ENCODE assay signal across 10 cellular contexts in the genomic region with DNA sequence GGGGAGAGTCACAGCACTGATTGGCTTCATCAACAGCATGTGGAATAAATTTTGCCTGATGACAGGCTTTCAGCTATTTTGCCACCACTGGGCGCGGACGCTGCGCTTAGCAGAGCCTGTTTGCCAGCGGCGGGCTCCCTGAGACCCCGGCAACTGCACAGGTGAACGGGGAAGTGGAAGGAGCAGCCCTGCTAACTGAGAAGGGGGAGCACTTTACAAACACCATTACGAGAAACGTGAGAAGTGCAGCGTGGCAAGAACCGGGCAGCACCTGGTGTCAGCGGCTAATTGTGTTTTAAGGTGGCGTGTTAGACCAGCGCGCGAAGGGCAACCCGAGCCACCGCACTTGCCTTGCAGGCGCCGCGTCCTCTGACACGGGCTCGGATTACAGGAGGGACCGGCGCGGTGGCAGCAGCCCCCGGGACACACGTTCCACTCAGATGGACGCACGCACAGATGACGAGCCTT.
A peak's percentile ranks its signal among the peaks of the same experiment; 100 is the strongest.
DNase-seq lines count a peak whose midpoint lies in the region; ATAC-seq and TF ChIP-seq lines count a peak whose summit lies in the region.
"Had no signal": no experiment of that assay in that cellular context is flagged by ENCODE, and none has a peak within 500 bp of the region (broad histone marks: within the 10 kb centered on the region; RNA-seq: fewer than 3 reads in every experiment).

No MANE protein-coding gene starts in this region.

- no peaks in the 10 kb centered on the region for H3K27me3 ChIP-seq in MM.1S (replicated peaks; ENCODE audit: insufficient read depth, low read length)

- TF ChIP-seq CTCF in MM.1S (IDR thresholded peaks at IDR 0.05; ENCODE audit: low read length) (no peak), progenitor cell of endocrine pancreas (IDR thresholded peaks at IDR 0.05; ENCODE audit: unreplicated experiment) (no peak)

- H3K27me3 Mint-ChIP-seq in progenitor cell of endocrine pancreas: peaks cover 63% of the 10 kb centered on the region
- peaks cover 30% of the 10 kb centered on the region for H3K27me3 Mint-ChIP-seq in activated naive CD4-positive, alpha-beta T cell treated with anti-CD3 and anti-CD28 coated beads for 36 hours (ENCODE audit: low read depth)
- peaks cover 17% of the 10 kb centered on the region for H3K27me3 Mint-ChIP-seq in T-helper 2 cell treated with Interferon-gamma antibody and Interleukin-4, amounts not matched to agents 5 μg/mL and 100 μg/mL, for 36 hours (ENCODE audit: low read depth)

- no peak overlapping the region for H3K27ac Mint-ChIP-seq in progenitor cell of endocrine pancreas
- no peak overlapping the region for H3K27ac Mint-ChIP-seq in activated naive CD4-positive, alpha-beta T cell treated with anti-CD3 and anti-CD28 coated beads for 36 hours
- no peak overlapping the region for H3K27ac Mint-ChIP-seq in T-helper 2 cell treated with Interferon-gamma antibody and Interleukin-4, amounts not matched to agents 5 μg/mL and 100 μg/mL, for 36 hours
- H3K27ac Mint-ChIP-seq: stimulated activated naive B cell treated with anti-CD40 and anti-IgM and Interleukin-4, amounts not matched to agents 10 μg/mL and 1 μg/mL and 100 μg/mL, for 72 hours had no signal

- no peaks in the 10 kb centered on the region for H3K9me3 ChIP-seq in MM.1S (replicated peaks; ENCODE audit: insufficient read depth, low read length)

- H3K4me1 Mint-ChIP-seq in progenitor cell of endocrine pancreas (ENCODE audit: low read depth): peaks cover 6% of the 10 kb centered on the region
- H3K4me1 Mint-ChIP-seq in activated naive CD4-positive, alpha-beta T cell treated with anti-CD3 and anti-CD28 coated beads for 36 hours (ENCODE audit: low read depth): no peaks in the 10 kb centered on the region
- no peaks in the 10 kb centered on the region for H3K4me1 Mint-ChIP-seq in T-helper 2 cell treated with Interferon-gamma antibody and Interleukin-4, amounts not matched to agents 5 μg/mL and 100 μg/mL, for 36 hours (ENCODE audit: low read depth)
- H3K4me1 Mint-ChIP-seq: stimulated activated naive B cell treated with anti-CD40 and anti-IgM and Interleukin-4, amounts not matched to agents 10 μg/mL and 1 μg/mL and 100 μg/mL, for 72 hours had no signal

- no peaks in the 10 kb centered on the region for H3K4me1 ChIP-seq in MM.1S (ENCODE audit: low read length)

- H3K36me3 Mint-ChIP-seq in progenitor cell of endocrine pancreas (ENCODE audit: insufficient read depth): no peaks in the 10 kb centered on the region
- peaks cover 2% of the 10 kb centered on the region for H3K36me3 Mint-ChIP-seq in activated naive CD4-positive, alpha-beta T cell treated with anti-CD3 and anti-CD28 coated beads for 36 hours (ENCODE audit: low read depth)
- no peaks in the 10 kb centered on the region for H3K36me3 Mint-ChIP-seq in T-helper 2 cell treated with Interferon-gamma antibody and Interleukin-4, amounts not matched to agents 5 μg/mL and 100 μg/mL, for 36 hours (ENCODE audit: low read depth)
- H3K36me3 Mint-ChIP-seq: stimulated activated naive B cell treated with anti-CD40 and anti-IgM and Interleukin-4, amounts not matched to agents 10 μg/mL and 1 μg/mL and 100 μg/mL, for 72 hours had no signal

- H3K9ac ChIP-seq in MM.1S (ENCODE audit: low read length): no peak overlapping the region

- H2AFZ ChIP-seq in MM.1S (ENCODE audit: low read length): peak overlapping the region; percentile 21

- H3K4me3 ChIP-seq in MM.1S (ENCODE audit: low read length): no peak overlapping the region

- H4K20me1 ChIP-seq in MM.1S (ENCODE audit: insufficient read depth, low read length): no peaks in the 10 kb centered on the region

- peak overlapping the region; percentile 62 for H3K4me3 Mint-ChIP-seq in progenitor cell of endocrine pancreas (ENCODE audit: low read depth)
- no peak overlapping the region for H3K4me3 Mint-ChIP-seq in activated naive CD4-positive, alpha-beta T cell treated with anti-CD3 and anti-CD28 coated beads for 36 hours
- no peak overlapping the region for H3K4me3 Mint-ChIP-seq in T-helper 2 cell treated with Interferon-gamma antibody and Interleukin-4, amounts not matched to agents 5 μg/mL and 100 μg/mL, for 36 hours
- H3K4me3 Mint-ChIP-seq: stimulated activated naive B cell treated with anti-CD40 and anti-IgM and Interleukin-4, amounts not matched to agents 10 μg/mL and 1 μg/mL and 100 μg/mL, for 72 hours had no signal

- peak overlapping the region; percentile 41; the same call in 1 of the 2 replicates for H3K4me2 ChIP-seq in MM.1S (ENCODE audit: low read depth, low read length)

- no peaks in the 10 kb centered on the region for H3F3A ChIP-seq in MM.1S (ENCODE audit: insufficient read depth, low read length)

- H3K9me3 Mint-ChIP-seq in progenitor cell of endocrine pancreas (ENCODE audit: low read depth): no peaks in the 10 kb centered on the region
- H3K9me3 Mint-ChIP-seq in activated naive CD4-positive, alpha-beta T cell treated with anti-CD3 and anti-CD28 coated beads for 36 hours: peaks cover 2% of the 10 kb centered on the region
- no peaks in the 10 kb centered on the region for H3K9me3 Mint-ChIP-seq in T-helper 2 cell treated with Interferon-gamma antibody and Interleukin-4, amounts not matched to agents 5 μg/mL and 100 μg/mL, for 36 hours

- H3K36me3 ChIP-seq in MM.1S (replicated peaks; ENCODE audit: insufficient read depth, low read length): no peaks in the 10 kb centered on the region

- no peaks in the 10 kb centered on the region for H3K9me2 ChIP-seq in MM.1S (replicated peaks; ENCODE audit: insufficient read depth, low read length)

- DNase-seq in MM.1S: peak; percentile 10
- peak; percentile 76 for DNase-seq in NCI-H748 treated with DMSO at 0.1 percent for 48 hours (lab: John Stamatoyannopoulos, UW)
- DNase-seq in left ventricle myocardium superior: peak; percentile 35
- peak; percentile 15 for DNase-seq in progenitor cell of endocrine pancreas (ENCODE audit: low spot score, unreplicated experiment)
- no peak for DNase-seq in activated naive CD4-positive, alpha-beta T cell treated with anti-CD3 and anti-CD28 coated beads for 36 hours
- DNase-seq in activated CD4-positive, CD25-positive, alpha-beta regulatory T cell (lab: John Stamatoyannopoulos, UW): no peak
- DNase-seq in T-helper 2 cell treated with Interferon-gamma antibody and Interleukin-4, amounts not matched to agents 5 μg/mL and 100 μg/mL, for 36 hours (ENCODE audit: low spot score): no peak
- DNase-seq in HuH-7 (ENCODE audit: low spot score): no peak
- DNase-seq: PC-3; stimulated activated naive B cell treated with anti-CD40 and anti-IgM and Interleukin-4, amounts not matched to agents 10 μg/mL and 1 μg/mL and 100 μg/mL, for 72 hours had no signal

- intact Hi-C loops in left ventricle myocardium superior (cut with micrococcal nuclease): no loop called here
- intact Hi-C loops in activated naive CD4-positive, alpha-beta T cell treated with anti-CD3 and anti-CD28 coated beads for 36 hours (cut with micrococcal nuclease): no loop called here

- H3K79me2 ChIP-seq in MM.1S (ENCODE audit: low read length): no peaks in the 10 kb centered on the region

- CTCF ChIA-PET in activated naive CD4-positive, alpha-beta T cell treated with anti-CD3 and anti-CD28 coated beads for 36 hours (lab: Charles Lee): no interaction called here

- H3K27ac ChIP-seq in MM.1S (ENCODE audit: low read length): no peak overlapping the region

- ATAC-seq in left ventricle myocardium superior: peak; percentile 72
- ATAC-seq: PC-3; stimulated activated naive B cell treated with anti-CD40 and anti-IgM and Interleukin-4, amounts not matched to agents 10 μg/mL and 1 μg/mL and 100 μg/mL, for 72 hours had no signal

Comparison
In these comparisons a context has a peak if more than half of its experiments do, and no peak if none do; other contexts are left out.
1. DNase-seq: peak in MM.1S (single experiment), NCI-H748 treated with DMSO at 0.1 percent for 48 hours (single experiment), left ventricle myocardium superior (single experiment) and progenitor cell of endocrine pancreas (single experiment); none in activated naive CD4-positive, alpha-beta T cell treated with anti-CD3 and anti-CD28 coated beads for 36 hours (single experiment), activated CD4-positive, CD25-positive, alpha-beta regulatory T cell (0 of 4), T-helper 2 cell treated with Interferon-gamma antibody and Interleukin-4, amounts not matched to agents 5 μg/mL and 100 μg/mL, for 36 hours (single experiment) and HuH-7 (single experiment).